In genomic region chr9:136081113-136081825, GRCh38 we compare ENCODE assay signal across 16 cellular contexts. TPM values are rescaled to one million over a fixed set of nuclear protein-coding genes. Genes with fewer than 3 reads are reported as not detected.
DNase-seq lines count a peak whose midpoint lies in the region; ATAC-seq and TF ChIP-seq lines count a peak whose summit lies in the region.
"Had no signal": no experiment of that assay in that cellular context is flagged by ENCODE, and none has a peak within 500 bp of the region (broad histone marks: within the 10 kb centered on the region; RNA-seq: fewer than 3 reads in every experiment).

No MANE protein-coding gene starts in this region.

- intact Hi-C loops in lower lobe of right lung (cut with DNase I): no loop called here
- intact Hi-C loops in activated CD4-positive, alpha-beta T cell treated with anti-CD3 and anti-CD28 coated beads for 36 hours (cut with DNase I, micrococcal nuclease): no loop called here

- H3K36me3 Mint-ChIP-seq in activated CD4-positive, alpha-beta T cell treated with anti-CD3 and anti-CD28 coated beads for 36 hours (ENCODE audit: low read depth): no peaks in the 10 kb centered on the region

- no peak for TF ChIP-seq CTCF in HEK293 (tag by site-specific recombination; IDR thresholded peaks at IDR 0.05)
- no peak for TF ChIP-seq CTCF in RWPE1 (conservative IDR thresholded peaks at IDR 0.05; ENCODE audit: low read depth)
- TF ChIP-seq CTCF in lower lobe of right lung (IDR thresholded peaks at IDR 0.05): no peak

- H3K27me3 Mint-ChIP-seq in activated CD4-positive, alpha-beta T cell treated with anti-CD3 and anti-CD28 coated beads for 36 hours: no peaks in the 10 kb centered on the region

- peak overlapping the region; percentile 13 for H3K4me2 ChIP-seq in BLaER1

- H3K4me3 ChIP-seq in BLaER1 (no peak overlapping the region), HEK293 (ENCODE audit: low read depth, low read length) (no peak overlapping the region), lower lobe of right lung (no peak overlapping the region)
- H3K4me3 ChIP-seq: heart left ventricle had no signal

- H3K9me3 ChIP-seq in BLaER1 (no peaks in the 10 kb centered on the region), HEK293 (ENCODE audit: control insufficient read depth, insufficient read depth, low read depth, low read length) (no peaks in the 10 kb centered on the region), lower lobe of right lung (no peaks in the 10 kb centered on the region)
- H3K9me3 ChIP-seq: heart left ventricle had no signal

- H3K36me3 ChIP-seq in BLaER1 (no peaks in the 10 kb centered on the region), HEK293 (ENCODE audit: control insufficient read depth in 2 of 2, insufficient read depth in 1 of 2, low read length in 2 of 2) (peaks cover 0 to 8% of the 10 kb centered on the region in 2 experiments; a peak in 1 of 3 replicates), lower lobe of right lung (peaks cover 4% of the 10 kb centered on the region)

- H3K27me3 ChIP-seq in BLaER1 (no peaks in the 10 kb centered on the region), lower lobe of right lung (ENCODE audit: low read depth) (no peaks in the 10 kb centered on the region)
- H3K27me3 ChIP-seq: heart left ventricle had no signal

- peaks cover 57% of the 10 kb centered on the region for H3K4me1 ChIP-seq in BLaER1
- H3K4me1 ChIP-seq in HEK293 (ENCODE audit: control insufficient read depth, insufficient read depth, low read length): no peaks in the 10 kb centered on the region
- peaks cover 60% of the 10 kb centered on the region for H3K4me1 ChIP-seq in lower lobe of right lung

- DNase-seq in RWPE1 (ENCODE audit: low spot score) (no peak), lower lobe of right lung (peak; percentile 51)
- DNase-seq in activated CD4-positive, alpha-beta T cell treated with anti-CD3 and anti-CD28 coated beads for 36 hours: no peak
- DNase-seq: activated CD8-positive, alpha-beta memory T cell treated with anti-CD3 and anti-CD28 coated beads, Interleukin-2, amount 50 U/mL, for 4 hours; CD4-positive, CD25-positive, alpha-beta regulatory T cell; effector CD4-positive, alpha-beta T cell; KG1; occipital lobe; stimulated activated CD4-positive, alpha-beta T cell treated with anti-CD3 and anti-CD28 coated beads, Interleukin-2, amount 100 ng/mL, for 24 hours; stimulated activated naive B cell treated with anti-CD40 and anti-IgM and Interleukin-4, amounts not matched to agents 10 μg/mL and 1 μg/mL and 100 μg/mL, for 72 hours had no signal

- ATAC-seq in lower lobe of right lung (peak; percentile 3 to 4), HG03439 (IDR thresholded peaks at IDR 0.05; ENCODE audit: unreplicated experiment) (no peak), HG03442 (IDR thresholded peaks at IDR 0.05; ENCODE audit: unreplicated experiment) (no peak), GM21619 (IDR thresholded peaks at IDR 0.05; ENCODE audit: unreplicated experiment) (no peak)
- ATAC-seq in activated CD4-positive, alpha-beta T cell treated with anti-CD3 and anti-CD28 coated beads for 36 hours: no peak
- ATAC-seq: heart left ventricle; stimulated activated naive B cell treated with anti-CD40 and anti-IgM and Interleukin-4, amounts not matched to agents 10 μg/mL and 1 μg/mL and 100 μg/mL, for 72 hours had no signal

- no peak overlapping the region for H3K27ac Mint-ChIP-seq in activated CD4-positive, alpha-beta T cell treated with anti-CD3 and anti-CD28 coated beads for 36 hours
- H3K27ac Mint-ChIP-seq: stimulated activated naive B cell treated with anti-CD40 and anti-IgM and Interleukin-4, amounts not matched to agents 10 μg/mL and 1 μg/mL and 100 μg/mL, for 72 hours had no signal

- H3K27ac ChIP-seq in BLaER1 (no peak overlapping the region), HEK293 (ENCODE audit: extremely low read depth, low read depth, low read length) (no peak overlapping the region), RWPE1 (peak overlapping the region; percentile 80), lower lobe of right lung (no peak overlapping the region)

- no peak overlapping the region for H3K4me3 Mint-ChIP-seq in activated CD4-positive, alpha-beta T cell treated with anti-CD3 and anti-CD28 coated beads for 36 hours
- H3K4me3 Mint-ChIP-seq: CD4-positive, CD25-positive, alpha-beta regulatory T cell; stimulated activated naive B cell treated with anti-CD40 and anti-IgM and Interleukin-4, amounts not matched to agents 10 μg/mL and 1 μg/mL and 100 μg/mL, for 72 hours had no signal

- POLR2A ChIA-PET in HEK293 (lab: Yijun Ruan, JAX): interaction anchor here (0.7 to 1.2 kb wide), 2 partner anchors 37 to 209 kb away, joined by 3 to 4 read pairs; no protein-coding TSS in a partner anchor
- POLR2A ChIA-PET in RWPE1 (lab: Yijun Ruan, JAX; ENCODE audit: low non-redundant PET): no interaction called here
- POLR2A ChIA-PET in activated CD4-positive, alpha-beta T cell treated with anti-CD3 and anti-CD28 coated beads for 36 hours (lab: Charles Lee): interaction anchor here (0.7 kb wide), 1 partner anchor 13 kb away, joined by 3 read pairs; no protein-coding TSS in a partner anchor

- peaks cover 5% of the 10 kb centered on the region for H3K4me1 Mint-ChIP-seq in activated CD4-positive, alpha-beta T cell treated with anti-CD3 and anti-CD28 coated beads for 36 hours

- H3K9ac ChIP-seq in BLaER1: no peak overlapping the region

- H4K20me1 ChIP-seq in BLaER1: no peaks in the 10 kb centered on the region

- CTCF ChIA-PET in HEK293 (lab: Yijun Ruan, JAX) (interaction anchor here (0.6 to 1.2 kb wide), 3 partner anchors 30 to 113 kb away, joined by 3 to 4 read pairs (median 3); no protein-coding TSS in a partner anchor), RWPE1 (lab: Yijun Ruan, JAX) (interaction anchor here (1.4 to 1.7 kb wide), 3 partner anchors 8 to 42 kb away, joined by 3 to 8 read pairs (median 4); no protein-coding TSS in a partner anchor)
- CTCF ChIA-PET in activated CD4-positive, alpha-beta T cell treated with anti-CD3 and anti-CD28 coated beads for 36 hours (lab: Charles Lee): no interaction called here

- H3K9me3 Mint-ChIP-seq in activated CD4-positive, alpha-beta T cell treated with anti-CD3 and anti-CD28 coated beads for 36 hours (ENCODE audit: low read depth): no peaks in the 10 kb centered on the region
- H3K9me3 Mint-ChIP-seq: CD4-positive, CD25-positive, alpha-beta regulatory T cell; stimulated activated naive B cell treated with anti-CD40 and anti-IgM and Interleukin-4, amounts not matched to agents 10 μg/mL and 1 μg/mL and 100 μg/mL, for 72 hours had no signal

TF ChIP-seq in HEK293, 187 proteins besides CTCF, POLR2A, EP300 and RAD21:
- peak; percentile 60 for TF ChIP-seq GFI1B (tag by site-specific recombination; IDR thresholded peaks at IDR 0.05)
- TF ChIP-seq MYNN (tag by site-specific recombination; IDR thresholded peaks at IDR 0.05; ENCODE audit: borderline replicate concordance): no peak
- peak; percentile 37; the same call in 1 of the 2 replicates for TF ChIP-seq ZBTB8A (tag by site-specific recombination; IDR thresholded peaks at IDR 0.05)
- TF ChIP-seq ZIC2 (tag by site-specific recombination; IDR thresholded peaks at IDR 0.05): peak; percentile 92
- TF ChIP-seq ZEB2 (tag by site-specific recombination; IDR thresholded peaks at IDR 0.05): peak; percentile 46; the same call in 1 of the 2 replicates

RNA-seq across cellular contexts. Expression of gene NACC2, which starts 13.8 kb away (rescaled TPM):
- 27.0 TPM for total RNA-seq in lower lobe of right lung
- total RNA-seq in activated CD4-positive, alpha-beta T cell treated with anti-CD3 and anti-CD28 coated beads for 36 hours: 1 to 10 TPM; 4.2 to 5.2 TPM

RNA-seq across cellular contexts. Expression of gene TMEM250, which starts 37.4 kb away (rescaled TPM):
- 31.2 TPM for total RNA-seq in lower lobe of right lung
- 10 to 100 TPM; 25.4 to 28.8 TPM for total RNA-seq in activated CD4-positive, alpha-beta T cell treated with anti-CD3 and anti-CD28 coated beads for 36 hours

Comparison
In these comparisons a context has a peak if more than half of its experiments do, and no peak if none do; other contexts are left out.
1. ATAC-seq: peak in lower lobe of right lung (2 of 2); none in HG03439 (single experiment), activated CD4-positive, alpha-beta T cell treated with anti-CD3 and anti-CD28 coated beads for 36 hours (single experiment), HG03442 (single experiment) and GM21619 (single experiment).